1 cellular context compared by ENCODE assay signal in genomic region chr10:94084344-94084743, GRCh38.
TF ChIP-seq lines count a peak whose summit lies in the region.

No MANE protein-coding gene starts in this region.

TF ChIP-seq in GM23338, 12 proteins besides CTCF, POLR2A, EP300 and RAD21:
- TF ChIP-seq REST (IDR thresholded peaks at IDR 0.05; ENCODE audit: unreplicated experiment) (no peak), EZH2 (IDR thresholded peaks at IDR 0.05; ENCODE audit: low read depth, unreplicated experiment) (no peak), ZNF331 (CRISPR knock-in tag; IDR thresholded peaks at IDR 0.05; ENCODE audit: low read depth) (no peak), POLR2AphosphoS5 (IDR thresholded peaks at IDR 0.05; ENCODE audit: low read depth) (no peak), EZH2phosphoT487 (IDR thresholded peaks at IDR 0.05; ENCODE audit: unreplicated experiment) (no peak), JUNB (IDR thresholded peaks at IDR 0.05; ENCODE audit: unreplicated experiment) (no peak), ETS1 (IDR thresholded peaks at IDR 0.05) (no peak), NANOG (IDR thresholded peaks at IDR 0.05; ENCODE audit: borderline replicate concordance) (no peak), ZNF462 (CRISPR knock-in tag; IDR thresholded peaks at IDR 0.05) (no peak), STAT1 (IDR thresholded peaks at IDR 0.05; ENCODE audit: unreplicated experiment) (no peak), CREB1 (CRISPR knock-in tag; IDR thresholded peaks at IDR 0.05; ENCODE audit: low read depth) (no peak), ZNF114 (CRISPR knock-in tag; IDR thresholded peaks at IDR 0.05) (no peak)
